ENCODE assay signal across 24 cellular contexts in the genomic region with DNA sequence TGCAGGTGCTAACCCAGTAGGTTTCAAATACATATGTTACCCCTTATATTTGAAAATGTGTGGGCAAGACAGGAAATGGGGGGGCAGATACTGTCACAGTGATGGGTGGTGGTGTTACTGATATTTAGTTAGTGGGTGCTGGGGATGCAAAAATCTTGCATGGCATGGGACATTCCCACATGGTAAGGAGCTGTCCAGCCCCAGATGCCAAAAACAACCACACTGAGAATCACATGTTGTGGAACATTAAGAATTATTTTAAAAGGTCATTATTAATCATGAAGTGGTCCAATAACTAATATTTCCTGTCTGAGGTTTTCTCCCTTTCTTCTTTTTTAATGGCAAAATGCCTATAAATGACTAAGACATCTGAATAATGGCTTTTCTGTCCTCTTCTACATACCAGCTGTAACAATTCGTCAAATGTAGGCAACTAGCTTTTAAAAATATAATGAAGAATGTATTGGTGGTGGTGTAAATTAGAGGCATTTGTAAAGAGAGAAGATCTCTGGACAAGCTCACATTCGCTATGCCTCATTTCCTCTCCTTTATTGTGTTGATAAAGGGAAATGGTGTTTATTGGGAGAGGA.
"Had no signal": no experiment of that assay in that cellular context is flagged by ENCODE, and none has a peak within 500 bp of the region (broad histone marks: within the 10 kb centered on the region; RNA-seq: fewer than 3 reads in every experiment).

No MANE protein-coding gene starts in this region.

- H3K9me3 Mint-ChIP-seq: activated naive CD8-positive, alpha-beta T cell treated with anti-CD3 and anti-CD28 coated beads, Interleukin-2, amount 10 ng/mL, durations not matched to agents 7 days and 5 days had no signal

- H3K27me3 ChIP-seq: brain microvascular endothelial cell, dorsolateral prefrontal cortex, gastrocnemius medialis, heart left ventricle, neural progenitor cell, tibial artery had no signal

- H3K36me3 Mint-ChIP-seq: activated CD4-positive, alpha-beta memory T cell treated with anti-CD3 and anti-CD28 coated beads for 36 hours; activated naive CD8-positive, alpha-beta T cell treated with anti-CD3 and anti-CD28 coated beads, Interleukin-2, amount 10 ng/mL, durations not matched to agents 7 days and 5 days; memory B cell; naive B cell; neural progenitor cell had no signal

- H3K9ac ChIP-seq: neural progenitor cell had no signal

- DNase-seq: activated CD4-positive, alpha-beta memory T cell treated with anti-CD3 and anti-CD28 coated beads for 36 hours; activated CD4-positive, alpha-beta T cell treated with anti-CD3 and anti-CD28 coated beads for 4 hours; activated naive CD4-positive, alpha-beta T cell; activated naive CD8-positive, alpha-beta T cell treated with anti-CD3 and anti-CD28 coated beads, Interleukin-2, amount 10 ng/mL, durations not matched to agents 7 days and 5 days; activated T-cell treated with anti-CD3 and anti-CD28 coated beads for 4 hours; amygdala; brain microvascular endothelial cell; central memory CD4-positive, alpha-beta T cell; dorsolateral prefrontal cortex; erythroblast; gastrocnemius medialis; heart left ventricle; kidney glomerular epithelial cell; left ventricle myocardium superior; naive B cell; stimulated activated CD4-positive, alpha-beta T cell treated with anti-CD3 and anti-CD28 coated beads, Interleukin-12 subunit alpha, Interleukin-12 subunit beta, amount 100 ng/mL, for 4 hours; stimulated activated CD4-positive, alpha-beta T cell treated with anti-CD3 and anti-CD28 coated beads, Interleukin-1b, Interleukin-23, amount 100 ng/mL, for 48 hours; stimulated activated naive CD8-positive, alpha-beta T cell treated with anti-CD3 and anti-CD28 coated beads, Interleukin-15, Interleukin-2, amounts not matched to agents 100 U/mL and 50 U/mL, for 24 hours; substantia nigra; tibial artery had no signal

- H3K4me1 Mint-ChIP-seq: activated naive CD8-positive, alpha-beta T cell treated with anti-CD3 and anti-CD28 coated beads, Interleukin-2, amount 10 ng/mL, durations not matched to agents 7 days and 5 days; memory B cell; naive B cell; neural progenitor cell had no signal

- H3K36me3 ChIP-seq: brain microvascular endothelial cell, gastrocnemius medialis, heart left ventricle, neural progenitor cell, tibial artery had no signal

- H3K27ac Mint-ChIP-seq: activated CD4-positive, alpha-beta memory T cell treated with anti-CD3 and anti-CD28 coated beads for 36 hours; activated naive CD8-positive, alpha-beta T cell treated with anti-CD3 and anti-CD28 coated beads, Interleukin-2, amount 10 ng/mL, durations not matched to agents 7 days and 5 days; memory B cell; naive B cell; neural progenitor cell; progenitor cell of endocrine pancreas; WTC11 had no signal

- H3K4me1 ChIP-seq: gastrocnemius medialis, heart left ventricle, neural progenitor cell, tibial artery had no signal

- H3K4me3 Mint-ChIP-seq: activated CD4-positive, alpha-beta memory T cell treated with anti-CD3 and anti-CD28 coated beads for 36 hours; activated naive CD8-positive, alpha-beta T cell treated with anti-CD3 and anti-CD28 coated beads, Interleukin-2, amount 10 ng/mL, durations not matched to agents 7 days and 5 days; memory B cell; naive B cell; neural progenitor cell; WTC11 had no signal

- H3K4me3 ChIP-seq: dorsolateral prefrontal cortex, gastrocnemius medialis, heart left ventricle, neural progenitor cell, tibial artery had no signal

- H3K27ac ChIP-seq: brain microvascular endothelial cell, dorsolateral prefrontal cortex, gastrocnemius medialis, heart left ventricle, neural progenitor cell, tibial artery had no signal

- ATAC-seq: gastrocnemius medialis; heart left ventricle; left ventricle myocardium superior; stimulated activated naive CD8-positive, alpha-beta T cell treated with anti-CD3 and anti-CD28 coated beads, Interleukin-15, Interleukin-2, amounts not matched to agents 100 U/mL and 50 U/mL, for 24 hours; WTC11 had no signal

- H3K27me3 Mint-ChIP-seq: activated CD4-positive, alpha-beta memory T cell treated with anti-CD3 and anti-CD28 coated beads for 36 hours; activated naive CD8-positive, alpha-beta T cell treated with anti-CD3 and anti-CD28 coated beads, Interleukin-2, amount 10 ng/mL, durations not matched to agents 7 days and 5 days; memory B cell; progenitor cell of endocrine pancreas had no signal
